In the genomic region with DNA sequence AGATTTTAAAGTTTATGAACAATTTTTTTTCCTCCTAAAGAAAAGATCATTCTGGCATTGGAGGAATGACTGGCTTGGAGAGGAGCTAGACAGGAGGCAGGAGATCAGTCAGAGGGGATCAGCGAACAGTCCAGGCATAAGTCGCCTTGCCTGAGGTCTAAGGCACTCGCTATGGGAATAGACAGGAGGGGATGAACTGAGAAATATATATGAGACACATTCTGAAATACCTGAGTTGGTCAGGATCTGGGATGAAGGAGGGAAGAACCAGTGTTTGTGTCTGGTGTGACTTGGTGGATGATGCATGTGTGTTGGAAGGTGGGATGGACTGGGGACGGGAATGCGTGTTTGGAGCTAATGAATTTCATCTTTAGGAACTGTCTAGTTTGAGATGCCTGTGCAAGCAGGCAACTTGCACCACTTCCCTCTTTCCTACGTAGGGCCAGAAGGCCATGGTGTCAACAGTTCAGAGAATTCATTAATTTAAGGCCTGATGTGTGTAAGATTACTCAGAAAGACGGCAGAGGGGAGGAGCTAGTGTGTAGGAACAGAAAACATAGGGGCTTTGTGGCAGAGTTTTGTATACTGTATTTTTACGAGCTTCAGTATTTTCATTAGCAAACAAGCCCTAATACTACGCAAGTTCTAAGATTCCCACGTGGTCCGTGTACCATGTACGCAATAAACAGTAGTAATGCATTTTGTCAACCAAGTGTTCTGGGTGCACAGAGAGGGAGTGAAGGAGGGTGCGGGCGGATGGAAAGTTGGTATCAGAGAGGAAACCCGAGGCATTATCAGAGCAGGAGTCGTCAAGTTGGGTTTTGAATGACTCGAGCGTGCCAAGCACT, we compare ENCODE assay signal across 8 cellular contexts. TPM values are rescaled to one million over a fixed set of nuclear protein-coding genes. Genes with fewer than 3 reads are reported as not detected.
DNase-seq lines count a peak whose midpoint lies in the region; ATAC-seq and TF ChIP-seq lines count a peak whose summit lies in the region.

No MANE protein-coding gene starts in this region.

- H3K4me1 ChIP-seq in Panc1 (ENCODE audit: control insufficient read depth, insufficient read depth, low read length) = peaks cover 35% of the 10 kb centered on the region
- H3K4me1 ChIP-seq in ascending aorta = peaks cover 0 to 7% of the 10 kb centered on the region in 2 donors
- H3K4me1 ChIP-seq in iPS-20b (ENCODE audit: insufficient read depth, low read length) = peaks cover 7% of the 10 kb centered on the region

- POLR2A ChIA-PET in Panc1 (lab: Charles Lee) = no interaction called here

- in situ Hi-C loops in Panc1 (cut with HindIII; ENCODE audit: low pct_unique_long_range_greater_than_20kb, low sequenced_read_pairs) = no loop called here

- peak overlapping the region; percentile 84; the same call in 1 of the 2 replicates for H3K9ac ChIP-seq in iPS-20b (ENCODE audit: low read depth, low read length)

- CTCF ChIA-PET in Panc1 (lab: Charles Lee) = no interaction called here

- peak; percentile 26 for ATAC-seq in GM18517 (IDR thresholded peaks at IDR 0.05; ENCODE audit: unreplicated experiment)
- peak; percentile 16 for ATAC-seq in HG02840 (IDR thresholded peaks at IDR 0.05; ENCODE audit: low FRiP score, unreplicated experiment)
- ATAC-seq in Panc1 = peak; percentile 18

- H3K9me3 ChIP-seq in Panc1 (ENCODE audit: control insufficient read depth, insufficient read depth, low read depth, low read length) = no peaks in the 10 kb centered on the region
- H3K9me3 ChIP-seq in ascending aorta = no peaks in the 10 kb centered on the region
- no peaks in the 10 kb centered on the region for H3K9me3 ChIP-seq in iPS-20b (ENCODE audit: insufficient read depth, low read depth, low read length)

- DNase-seq in Panc1 (ENCODE audit: low read depth, low spot score) (no peak), ascending aorta (ENCODE audit: low spot score in 2 of 2) (no peak), NCI-H128 (lab: John Stamatoyannopoulos, UW; ENCODE audit: unreplicated experiment) (no peak), NCI-H1417 treated with DMSO at 0.1 percent for 48 hours (lab: John Stamatoyannopoulos, UW) (no peak)
- peak in 3 of 4 experiments; percentile 34 to 48 (median 41) for DNase-seq in stimulated activated CD4-positive, alpha-beta T cell treated with anti-CD3 and anti-CD28 coated beads, Interleukin-1b, Interleukin-23, amount 100 ng/mL, for 24 hours (ENCODE audit: low read depth in 4 of 4, low spot score in 1 of 4)

- BruUV-seq in Panc1 (replicated peaks; lab: Mats Ljungman, UMichigan) = no TSS peak

- peak overlapping the region; percentile 84 for H3K27ac ChIP-seq in Panc1 (ENCODE audit: low read length)
- peak overlapping the region; percentile 68 to 76 for H3K27ac ChIP-seq in ascending aorta
- H3K27ac ChIP-seq in iPS-20b (ENCODE audit: low read length) = peak overlapping the region; percentile 54

- intact Hi-C loops in Panc1 (cut with micrococcal nuclease; ENCODE audit: unreplicated experiment) (no loop called here), ascending aorta (cut with DNase I) (loop anchor here (1.0 to 2.0 kb wide), 2 partner anchors 314 to 599 kb away; a partner anchor contains a TSS)

- TF ChIP-seq CTCF in Panc1 (IDR thresholded peaks at IDR 0.05) = no peak
- TF ChIP-seq CTCF in ascending aorta (IDR thresholded peaks at IDR 0.05) = no peak

- H3K36me3 ChIP-seq in Panc1 (ENCODE audit: control insufficient read depth, insufficient read depth, low read length) = peaks cover 13% of the 10 kb centered on the region
- peaks cover 19 to 32% of the 10 kb centered on the region in 2 donors for H3K36me3 ChIP-seq in ascending aorta
- peaks cover 36% of the 10 kb centered on the region for H3K36me3 ChIP-seq in iPS-20b (ENCODE audit: insufficient read depth, low read depth, low read length)

- no peaks in the 10 kb centered on the region for H3K27me3 ChIP-seq in Panc1 (ENCODE audit: control insufficient read depth, insufficient read depth, low read length)
- no peaks in the 10 kb centered on the region for H3K27me3 ChIP-seq in ascending aorta
- no peaks in the 10 kb centered on the region for H3K27me3 ChIP-seq in iPS-20b (ENCODE audit: insufficient read depth, low read length)

- H3K4me3 ChIP-seq in Panc1 (ENCODE audit: low read depth in 2 of 2, low read length in 2 of 2) (peak overlapping the region; percentile 73 to 77), ascending aorta (peak overlapping the region; percentile 90 to 92), iPS-20b (ENCODE audit: low read length) (peak overlapping the region; percentile 98)

RNA-seq across cellular contexts. Expression of a gene that starts 0.8 kb away (rescaled TPM):
- total RNA-seq in Panc1 (2021; ENCODE audit: unreplicated experiment) (20.9 TPM), ascending aorta (22.9 TPM)
- 11.7 TPM for polyA plus RNA-seq in Panc1 (2012; ENCODE audit: insufficient read length)

Comparison
In these comparisons a context has a peak if more than half of its experiments do, and no peak if none do; other contexts are left out.
1. DNase-seq: peak in stimulated activated CD4-positive, alpha-beta T cell treated with anti-CD3 and anti-CD28 coated beads, Interleukin-1b, Interleukin-23, amount 100 ng/mL, for 24 hours (3 of 4); none in Panc1 (single experiment), ascending aorta (0 of 2), NCI-H128 (single experiment) and NCI-H1417 treated with DMSO at 0.1 percent for 48 hours (single experiment).
2. Peak in every context shown above with its lines, with median percentiles within 50 percentile points of each other: ATAC-seq, H3K27ac ChIP-seq and H3K4me3 ChIP-seq.